ENCODE assay signal across 1 cellular context in genomic region chr4:88696620-88697019, GRCh38.
TF ChIP-seq lines count a peak whose summit lies in the region.

No MANE protein-coding gene starts in this region.

TF ChIP-seq in IMR-90, 13 proteins besides CTCF, POLR2A, EP300 and RAD21 (continued from another document):
- TF ChIP-seq ELK1 (IDR thresholded peaks at IDR 0.05; ENCODE audit: borderline replicate concordance, low read depth, low read length) (no peak), MAZ (IDR thresholded peaks at IDR 0.05; ENCODE audit: borderline replicate concordance, low read depth, low read length) (no peak), USF2 (IDR thresholded peaks at IDR 0.05; ENCODE audit: low read depth, low read length) (no peak), MXI1 (IDR thresholded peaks at IDR 0.05; ENCODE audit: borderline replicate concordance, low read depth, low read length) (no peak), BHLHE40 (IDR thresholded peaks at IDR 0.05; ENCODE audit: low read depth, low read length) (no peak), CHD1 (IDR thresholded peaks at IDR 0.05; ENCODE audit: low read depth, low read length) (no peak)
